Comparison of ENCODE assay signal across 31 cellular contexts in genomic region chr4:135476272-135476671, GRCh38.
"Had no signal": no experiment of that assay in that cellular context is flagged by ENCODE, and none has a peak within 500 bp of the region (broad histone marks: within the 10 kb centered on the region; RNA-seq: fewer than 3 reads in every experiment).

No MANE protein-coding gene starts in this region.

- H3K36me3 ChIP-seq: ascending aorta, cardiac muscle cell, heart left ventricle, uterus had no signal

- ATAC-seq: effector memory CD8-positive, alpha-beta T cell; heart left ventricle; left colon; psoas muscle; stimulated activated memory B cell treated with anti-CD40 and anti-IgM and Interleukin-4, amounts not matched to agents 10 μg/mL and 1 μg/mL and 100 μg/mL, for 72 hours; stimulated activated naive CD8-positive, alpha-beta T cell treated with anti-CD3 and anti-CD28 coated beads, Interleukin-15, amount 100 ng/mL, for 72 hours had no signal

- H3K4me1 ChIP-seq: ascending aorta, heart left ventricle, parathyroid adenoma, psoas muscle, uterus had no signal

- H3K4me2 ChIP-seq: smooth muscle cell had no signal

- H3K9me3 ChIP-seq: ascending aorta, psoas muscle, uterus had no signal

- H3K79me2 ChIP-seq: parathyroid adenoma had no signal

- H2AFZ ChIP-seq: parathyroid adenoma had no signal

- H3K27ac ChIP-seq: ascending aorta, cardiac muscle cell, heart left ventricle, parathyroid adenoma, psoas muscle, uterus had no signal

- H3K4me3 ChIP-seq: ascending aorta, cardiac muscle cell, heart left ventricle, psoas muscle, smooth muscle cell, uterus had no signal

- H3K27me3 ChIP-seq: ascending aorta, cardiac muscle cell, heart left ventricle, uterus had no signal

- DNase-seq: activated CD4-positive, alpha-beta memory T cell treated with anti-CD3 and anti-CD28 coated beads for 36 hours; activated CD4-positive, alpha-beta T cell treated with anti-CD3 and anti-CD28 coated beads, Interleukin-2, amount 10 ng/mL, durations not matched to agents 24 days and 14 days; activated CD4-positive, CD25-positive, alpha-beta regulatory T cell treated with anti-CD3 and anti-CD28 coated beads, Interleukin-2, amount 50 U/mL, for 72 hours; activated CD8-positive, alpha-beta memory T cell treated with anti-CD3 and anti-CD28 coated beads, Interleukin-2, amount 50 U/mL, for 4 hours; activated gamma-delta T cell; activated naive CD4-positive, alpha-beta T cell treated with anti-CD3 and anti-CD28 coated beads, Interleukin-2, amount 10 ng/mL, durations not matched to agents 7 days and 5 days; activated naive CD8-positive, alpha-beta T cell treated with anti-CD3 and anti-CD28 coated beads, Interleukin-2, amount 10 ng/mL, durations not matched to agents 7 days and 5 days; activated T-cell treated with anti-CD3 and anti-CD28 coated beads, Interleukin-2, amount 50 U/mL, for 1 hour; cortex of kidney; effector memory CD8-positive, alpha-beta T cell; erythroblast; foreskin fibroblast; heart left ventricle; hypothalamus; immature natural killer cell; kidney; left colon; naive B cell; nucleus accumbens; psoas muscle; stimulated activated CD4-positive, alpha-beta T cell treated with anti-CD3 and anti-CD28 coated beads, Interleukin-1b, Interleukin-23, amount 100 ng/mL, for 48 hours; stimulated activated CD4-positive, alpha-beta T cell treated with anti-CD3 and anti-CD28 coated beads, Interleukin-4, amount 100 ng/mL, for 4 hours; stimulated activated CD8-positive, alpha-beta memory T cell treated with anti-CD3 and anti-CD28 coated beads, Interleukin-4, amount 100 ng/mL, for 48 hours; stimulated activated naive CD8-positive, alpha-beta T cell treated with anti-CD3 and anti-CD28 coated beads, Interleukin-15, amount 100 ng/mL, for 72 hours; substantia nigra; uterus had no signal

- FAIRE-seq: kidney had no signal

- H3K9ac ChIP-seq: parathyroid adenoma had no signal
